In the genomic region with DNA sequence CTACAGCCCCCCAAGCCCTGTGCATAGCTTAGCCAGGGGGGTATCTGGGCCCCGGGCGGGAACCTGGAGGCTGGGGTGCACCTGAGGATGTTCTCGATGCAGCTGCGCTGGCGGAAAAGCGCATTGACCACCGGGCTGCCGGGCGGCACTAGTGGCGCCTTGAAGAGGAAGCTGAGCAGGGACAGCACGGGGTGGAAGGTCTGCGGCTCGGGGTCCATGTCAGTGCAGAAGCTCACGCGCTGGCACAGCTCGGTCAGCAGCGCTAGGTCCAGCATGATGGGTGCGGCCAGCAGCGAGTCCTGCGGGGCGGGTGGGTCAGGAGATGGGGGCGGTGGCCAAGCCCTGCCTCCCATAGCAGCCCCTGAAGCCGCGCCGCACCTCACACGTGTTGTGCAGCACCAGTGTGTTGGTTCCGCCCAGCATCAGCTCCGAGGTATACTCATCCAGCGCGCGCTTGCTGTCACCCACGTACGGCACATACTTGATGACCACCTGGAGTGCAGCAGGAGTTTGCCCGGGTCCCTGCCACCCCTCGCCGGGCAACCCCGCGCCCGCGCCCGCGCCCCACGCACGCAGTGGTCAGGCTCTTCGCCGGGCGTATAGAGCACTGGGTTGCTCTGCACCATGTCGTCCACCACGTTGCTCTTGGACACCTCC, we compare ENCODE assay signal across 1 cellular context.
A peak's percentile ranks its signal among the peaks of the same experiment; 100 is the strongest.
TF ChIP-seq lines count a peak whose summit lies in the region.

No MANE protein-coding gene starts in this region.

TF ChIP-seq in HEK293, 187 proteins besides CTCF, POLR2A, EP300 and RAD21 (continued from another document):
- no peak for TF ChIP-seq ZSCAN16 (tag by site-specific recombination; IDR thresholded peaks at IDR 0.05)
- no peak for TF ChIP-seq TRIM28 (IDR thresholded peaks at IDR 0.05; ENCODE audit: borderline replicate concordance, low read length)
- TF ChIP-seq ZNF24 (tag by site-specific recombination; IDR thresholded peaks at IDR 0.05): no peak
- no peak for TF ChIP-seq ZNF223 (tag by site-specific recombination; IDR thresholded peaks at IDR 0.05)
- TF ChIP-seq, protein P1, sequence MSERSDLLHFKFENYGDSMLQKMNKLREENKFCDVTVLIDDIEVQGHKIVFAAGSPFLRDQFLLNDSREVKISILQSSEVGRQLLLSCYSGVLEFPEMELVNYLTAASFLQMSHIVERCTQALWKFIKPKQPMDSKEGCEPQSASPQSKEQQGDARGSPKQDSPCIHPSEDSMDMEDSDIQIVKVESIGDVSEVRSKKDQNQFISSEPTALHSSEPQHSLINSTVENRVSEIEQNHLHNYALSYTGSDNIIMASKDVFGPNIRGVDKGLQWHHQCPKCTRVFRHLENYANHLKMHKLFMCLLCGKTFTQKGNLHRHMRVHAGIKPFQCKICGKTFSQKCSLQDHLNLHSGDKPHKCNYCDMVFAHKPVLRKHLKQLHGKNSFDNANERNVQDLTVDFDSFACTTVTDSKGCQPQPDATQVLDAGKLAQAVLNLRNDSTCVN (tag by site-specific recombination; optimal IDR thresholded peaks at IDR 0.05): no peak
- no peak for TF ChIP-seq ZBTB7A (tag by site-specific recombination; IDR thresholded peaks at IDR 0.05; ENCODE audit: low read depth)
- TF ChIP-seq ZNF501 (tag by site-specific recombination; IDR thresholded peaks at IDR 0.05): no peak
- TF ChIP-seq ZNF510 (tag by site-specific recombination; IDR thresholded peaks at IDR 0.05; ENCODE audit: insufficient replicate concordance): no peak
- no peak for TF ChIP-seq ZNF133 (tag by site-specific recombination; IDR thresholded peaks at IDR 0.05)
- peak; percentile 42; the same call in 1 of the 2 replicates for TF ChIP-seq BCL11B (tag by site-specific recombination; IDR thresholded peaks at IDR 0.05; ENCODE audit: low read depth)
- no peak for TF ChIP-seq ZNF37A (tag by site-specific recombination; IDR thresholded peaks at IDR 0.05)
- TF ChIP-seq ZNF174 (tag by site-specific recombination; IDR thresholded peaks at IDR 0.05): no peak
- TF ChIP-seq PRDM1 (tag by site-specific recombination; IDR thresholded peaks at IDR 0.05): no peak
- 0 out of 2 replicates have a peak, but pooled peaks have one; percentile 25 for TF ChIP-seq KLF8 (tag by site-specific recombination; IDR thresholded peaks at IDR 0.05)
- no peak for TF ChIP-seq ZNF629 (tag by site-specific recombination; IDR thresholded peaks at IDR 0.05)
